Comparison of ENCODE assay signal across 8 cellular contexts in the genomic region with DNA sequence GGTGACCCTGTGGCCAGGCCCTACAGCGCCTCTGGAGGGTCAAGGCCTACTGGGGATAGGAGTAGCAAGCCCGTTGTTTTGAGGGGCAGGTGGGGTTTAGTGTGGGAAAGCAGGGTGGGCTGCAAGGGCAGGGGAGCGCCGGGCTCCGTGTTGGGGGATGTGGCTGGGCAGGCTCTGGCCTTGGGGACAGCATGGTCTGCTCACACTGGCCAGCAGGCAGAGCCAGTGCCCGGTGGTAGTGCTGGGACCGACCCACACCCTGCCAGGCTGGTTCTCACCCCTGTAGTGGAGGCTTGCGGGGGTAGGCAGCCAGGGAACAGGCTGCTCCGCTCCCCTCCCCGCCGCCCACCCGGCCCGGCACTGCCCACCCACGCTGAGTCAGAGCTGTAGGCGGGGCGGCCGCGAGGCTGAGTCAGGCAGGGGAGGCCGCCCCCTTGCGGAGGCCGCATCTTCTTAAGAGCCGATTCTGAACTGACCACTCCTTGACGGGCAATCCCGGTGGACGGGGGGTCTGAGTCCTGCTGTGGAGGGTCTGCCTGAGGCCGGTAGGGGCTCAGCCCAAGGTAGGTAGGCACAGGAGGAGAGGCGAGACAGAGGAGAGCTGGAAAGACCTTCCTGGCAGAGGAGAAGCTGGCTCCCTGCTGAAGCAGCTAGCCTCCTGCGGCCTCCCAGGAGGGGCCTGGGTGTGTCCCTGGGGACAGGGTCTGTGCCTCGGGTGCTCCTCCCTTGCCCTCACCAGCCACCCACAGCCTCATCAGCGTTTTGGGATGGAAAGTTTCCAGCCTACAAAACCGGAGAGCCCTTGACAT.
A peak's percentile ranks its signal among the peaks of the same experiment; 100 is the strongest.
DNase-seq lines count a peak whose midpoint lies in the region; FAIRE-seq and TF ChIP-seq lines count a peak whose summit lies in the region.

No MANE protein-coding gene starts in this region.

- intact Hi-C loops in testis (cut with DNase I; ENCODE audit: low total_unique reads) = loop anchor here (5.0 to 10.0 kb wide), 2 partner anchors 70 to 113 kb away; no protein-coding TSS in a partner anchor

- H3K4me1 ChIP-seq in testis = peaks cover 21% of the 10 kb centered on the region

- H3K4me3 ChIP-seq in testis = no peak overlapping the region

- DNase-seq in GM03348 (ENCODE audit: low spot score) (peak; percentile 93), OCI-M1 (lab: John Stamatoyannopoulos, UW) (peak; percentile 78), frontal cortex (ENCODE audit: low spot score in 2 of 2) (peak; percentile 81 to 90), osteocyte (ENCODE audit: extremely low spot score, unreplicated experiment) (peak; percentile 92), testis (peak; percentile 88), NCI-H345 treated with DMSO at 0.1 percent for 48 hours (lab: John Stamatoyannopoulos, UW; ENCODE audit: unreplicated experiment) (no peak), NCI-H187 treated with DMSO at 0.1 percent for 48 hours (lab: John Stamatoyannopoulos, UW) (no peak)
- peak; percentile 53 for DNase-seq in activated gamma-delta T cell treated with anti-CD3 and anti-CD28 coated beads, Interleukin-2, amount 50 U/mL, for 16 hours (ENCODE audit: low read depth)

- no peaks in the 10 kb centered on the region for H3K9me3 ChIP-seq in testis

- no peaks in the 10 kb centered on the region for H3K36me3 ChIP-seq in testis (ENCODE audit: low read depth, missing control alignments)

- H3K27ac Mint-ChIP-seq in osteocyte (ENCODE audit: unreplicated experiment) = peak overlapping the region; percentile 97

- no peaks in the 10 kb centered on the region for H3K9me3 Mint-ChIP-seq in osteocyte (ENCODE audit: unreplicated experiment)

- no peak for TF ChIP-seq POLR2A in testis (IDR thresholded peaks at IDR 0.05)

- TF ChIP-seq CTCF in osteocyte (IDR thresholded peaks at IDR 0.05) (peak; percentile 86), testis (IDR thresholded peaks at IDR 0.05) (peak; percentile 42 to 73 (median 57))

- H3K36me3 Mint-ChIP-seq in osteocyte (ENCODE audit: unreplicated experiment) = no peaks in the 10 kb centered on the region

- H3K27me3 Mint-ChIP-seq in osteocyte (ENCODE audit: unreplicated experiment) = no peaks in the 10 kb centered on the region

- H3K27ac ChIP-seq in testis = peak overlapping the region in 1 of 2 donors; percentile 65

- WGBS in testis, 2 donors = 28 to 46% methylated on average over 26 to 31 of the region's 31 CpGs

- H3K27me3 ChIP-seq in testis = no peaks in the 10 kb centered on the region

- peak overlapping the region; percentile 60 for H3K4me3 Mint-ChIP-seq in osteocyte (ENCODE audit: unreplicated experiment)

- peaks cover 50% of the 10 kb centered on the region for H3K4me1 Mint-ChIP-seq in osteocyte (ENCODE audit: unreplicated experiment)

- FAIRE-seq in frontal cortex (lab: Jason Lieb, UNC) = no peak

Comparison
In these comparisons a context has a peak if more than half of its experiments do, and no peak if none do; other contexts are left out.
1. DNase-seq: peak in GM03348 (single experiment), OCI-M1 (single experiment), activated gamma-delta T cell treated with anti-CD3 and anti-CD28 coated beads, Interleukin-2, amount 50 U/mL, for 16 hours (single experiment), frontal cortex (2 of 2), osteocyte (single experiment) and testis (single experiment); none in NCI-H345 treated with DMSO at 0.1 percent for 48 hours (single experiment) and NCI-H187 treated with DMSO at 0.1 percent for 48 hours (single experiment).